24 cellular contexts compared by ENCODE assay signal in the genomic region with DNA sequence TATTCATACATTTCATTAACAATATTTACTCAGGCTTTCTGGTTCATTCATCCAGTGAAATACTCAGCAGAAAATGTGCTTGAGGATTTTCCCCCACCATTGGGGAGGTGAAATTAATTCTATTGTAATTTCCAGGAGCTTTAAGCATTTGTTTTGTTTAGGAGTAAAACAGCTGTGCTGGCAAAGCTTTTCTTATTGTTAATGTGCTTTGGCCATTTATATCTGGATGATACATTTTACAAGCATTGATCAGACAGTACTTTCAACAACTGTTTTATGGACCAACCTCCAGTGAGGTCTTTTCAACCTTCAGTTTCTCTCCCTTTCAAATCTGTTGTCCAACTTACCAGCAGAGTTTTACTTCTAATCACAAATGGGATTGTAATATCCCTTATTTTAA.
DNase-seq lines count a peak whose midpoint lies in the region; ATAC-seq, FAIRE-seq and TF ChIP-seq lines count a peak whose summit lies in the region.
"Had no signal": no experiment of that assay in that cellular context is flagged by ENCODE, and none has a peak within 500 bp of the region (broad histone marks: within the 10 kb centered on the region; RNA-seq: fewer than 3 reads in every experiment).

No MANE protein-coding gene starts in this region.

- H3K27ac Mint-ChIP-seq in HFFc6, result peak overlapping the region; percentile 85
- no peak overlapping the region for H3K27ac Mint-ChIP-seq in neural progenitor cell
- H3K27ac Mint-ChIP-seq in activated CD4-positive, alpha-beta memory T cell treated with anti-CD3 and anti-CD28 coated beads, Interleukin-2, amount 10 ng/mL, durations not matched to agents 7 days and 5 days, result no peak overlapping the region
- H3K27ac Mint-ChIP-seq: CD4-positive, alpha-beta T cell had no signal

- H3K9ac ChIP-seq in adipocyte (ENCODE audit: low read length), result peak overlapping the region; percentile 60
- no peak overlapping the region for H3K9ac ChIP-seq in neural progenitor cell
- H3K9ac ChIP-seq: BLaER1 treated with 17β-estradiol and CSF1 and Interleukin-3, amounts not matched to agents 10 nM and 100 nM had no signal

- H3K27me3 Mint-ChIP-seq in HFFc6 (ENCODE audit: insufficient read depth), result no peaks in the 10 kb centered on the region
- peaks cover 2% of the 10 kb centered on the region for H3K27me3 Mint-ChIP-seq in neural progenitor cell (ENCODE audit: insufficient read depth, low read depth)
- H3K27me3 Mint-ChIP-seq in activated CD4-positive, alpha-beta memory T cell treated with anti-CD3 and anti-CD28 coated beads, Interleukin-2, amount 10 ng/mL, durations not matched to agents 7 days and 5 days, result no peaks in the 10 kb centered on the region
- H3K27me3 Mint-ChIP-seq: CD4-positive, alpha-beta T cell had no signal

- CTCF ChIA-PET in activated CD4-positive, alpha-beta memory T cell treated with anti-CD3 and anti-CD28 coated beads, Interleukin-2, amount 10 ng/mL, durations not matched to agents 7 days and 5 days (lab: Charles Lee), result no interaction called here

- no peak for ATAC-seq in HG03095 (IDR thresholded peaks at IDR 0.05; ENCODE audit: unreplicated experiment)
- ATAC-seq: K562, Panc1 had no signal

- H2AFZ ChIP-seq in ACC112 (ENCODE audit: low read length, unreplicated experiment), result peak overlapping the region; percentile 27
- peak overlapping the region; percentile 12 for H2AFZ ChIP-seq in neural progenitor cell (replicated peaks)

- H3K9me3 Mint-ChIP-seq in HFFc6 (no peaks in the 10 kb centered on the region), neural progenitor cell (no peaks in the 10 kb centered on the region)
- H3K9me3 Mint-ChIP-seq in activated CD4-positive, alpha-beta memory T cell treated with anti-CD3 and anti-CD28 coated beads, Interleukin-2, amount 10 ng/mL, durations not matched to agents 7 days and 5 days, result peaks cover 21% of the 10 kb centered on the region

- no peak overlapping the region for H3K4me2 ChIP-seq in neural progenitor cell
- H3K4me2 ChIP-seq: BLaER1 treated with 17β-estradiol and CSF1 and Interleukin-3, amounts not matched to agents 10 nM and 100 nM had no signal

- DNase-seq in HFFc6, result no peak
- no peak for DNase-seq in adipocyte (ENCODE audit: low read depth)
- peak; percentile 3 for DNase-seq in neural progenitor cell (ENCODE audit: low spot score)
- DNase-seq in activated CD4-positive, alpha-beta memory T cell treated with anti-CD3 and anti-CD28 coated beads, Interleukin-2, amount 10 ng/mL, durations not matched to agents 7 days and 5 days, result no peak
- DNase-seq in NCI-H2196 treated with DMSO at 0.1 percent for 48 hours (lab: John Stamatoyannopoulos, UW; ENCODE audit: unreplicated experiment), result no peak
- DNase-seq in HTR-8/SVneo (ENCODE audit: insufficient read length, low spot score), result no peak
- DNase-seq: AML-193; CD4-positive, alpha-beta T cell; HCEC 1CT; MM.1S; NCI-H2029; NCI-H226; NCI-H524; SHP77 treated with DMSO at 0.1 percent for 48 hours; T-helper 1 cell had no signal

- peaks cover 21% of the 10 kb centered on the region for H3K4me1 ChIP-seq in ACC112 (ENCODE audit: control insufficient read depth, insufficient read depth, low read length, unreplicated experiment)
- peaks cover 23% of the 10 kb centered on the region for H3K4me1 ChIP-seq in adipocyte (ENCODE audit: control insufficient read depth, insufficient read depth, low read length)
- peaks cover 27% of the 10 kb centered on the region for H3K4me1 ChIP-seq in neural progenitor cell

- H3K27ac ChIP-seq in ACC112 (ENCODE audit: low read depth, low read length) (peak overlapping the region; percentile 38), neural progenitor cell (no peak overlapping the region)
- H3K27ac ChIP-seq: BLaER1 treated with 17β-estradiol and CSF1 and Interleukin-3, amounts not matched to agents 10 nM and 100 nM had no signal

- peak overlapping the region; percentile 55; the same call in 1 of the 2 replicates for H3K4me3 Mint-ChIP-seq in HFFc6
- no peak overlapping the region for H3K4me3 Mint-ChIP-seq in neural progenitor cell
- H3K4me3 Mint-ChIP-seq in activated CD4-positive, alpha-beta memory T cell treated with anti-CD3 and anti-CD28 coated beads, Interleukin-2, amount 10 ng/mL, durations not matched to agents 7 days and 5 days, result no peak overlapping the region
- H3K4me3 Mint-ChIP-seq: CD4-positive, alpha-beta T cell had no signal

- no peaks in the 10 kb centered on the region for H4K20me1 ChIP-seq in neural progenitor cell (ENCODE audit: low read depth)
- H4K20me1 ChIP-seq: BLaER1 treated with 17β-estradiol and CSF1 and Interleukin-3, amounts not matched to agents 10 nM and 100 nM had no signal

- H3K27me3 ChIP-seq in ACC112 (ENCODE audit: insufficient read depth, low read length), result no peaks in the 10 kb centered on the region
- no peaks in the 10 kb centered on the region for H3K27me3 ChIP-seq in adipocyte (replicated peaks; ENCODE audit: control insufficient read depth, insufficient read depth, low read length)
- no peaks in the 10 kb centered on the region for H3K27me3 ChIP-seq in neural progenitor cell
- H3K27me3 ChIP-seq: BLaER1 treated with 17β-estradiol and CSF1 and Interleukin-3, amounts not matched to agents 10 nM and 100 nM had no signal

- H3K9me3 ChIP-seq in adipocyte (ENCODE audit: control insufficient read depth, low read length) (peaks cover 7% of the 10 kb centered on the region), neural progenitor cell (ENCODE audit: low read depth) (no peaks in the 10 kb centered on the region)
- H3K9me3 ChIP-seq: BLaER1 treated with 17β-estradiol and CSF1 and Interleukin-3, amounts not matched to agents 10 nM and 100 nM had no signal

- H3K36me3 ChIP-seq in ACC112 (ENCODE audit: insufficient read depth, low read length) (no peaks in the 10 kb centered on the region), adipocyte (ENCODE audit: control insufficient read depth, insufficient read depth, low read length, severe bottlenecking) (no peaks in the 10 kb centered on the region), neural progenitor cell (no peaks in the 10 kb centered on the region)
- H3K36me3 ChIP-seq: BLaER1 treated with 17β-estradiol and CSF1 and Interleukin-3, amounts not matched to agents 10 nM and 100 nM had no signal

- H3K4me3 ChIP-seq in ACC112 (ENCODE audit: low read depth, low read length) (no peak overlapping the region; the same call in 1 of the 2 replicates), adipocyte (ENCODE audit: low read length) (peak overlapping the region; percentile 50), neural progenitor cell (no peak overlapping the region)
- H3K4me3 ChIP-seq: BLaER1 treated with 17β-estradiol and CSF1 and Interleukin-3, amounts not matched to agents 10 nM and 100 nM; K562 had no signal

- FAIRE-seq in HTR-8/SVneo (lab: Jason Lieb, UNC), result no peak
- FAIRE-seq: A204.1, D721Med, GM18507, H1, K562 had no signal

- H3K79me2 ChIP-seq in ACC112 (ENCODE audit: control insufficient read depth, insufficient read depth, low read length, unreplicated experiment), result no peaks in the 10 kb centered on the region
- no peaks in the 10 kb centered on the region for H3K79me2 ChIP-seq in neural progenitor cell (ENCODE audit: low read depth)

- peaks cover 51% of the 10 kb centered on the region for H3K4me1 Mint-ChIP-seq in HFFc6 (ENCODE audit: low read depth)
- peaks cover 16% of the 10 kb centered on the region for H3K4me1 Mint-ChIP-seq in neural progenitor cell
- no peaks in the 10 kb centered on the region for H3K4me1 Mint-ChIP-seq in activated CD4-positive, alpha-beta memory T cell treated with anti-CD3 and anti-CD28 coated beads, Interleukin-2, amount 10 ng/mL, durations not matched to agents 7 days and 5 days

- H3K36me3 Mint-ChIP-seq in HFFc6 (ENCODE audit: low read depth), result no peaks in the 10 kb centered on the region; the same call in 1 of the 2 replicates
- no peaks in the 10 kb centered on the region for H3K36me3 Mint-ChIP-seq in neural progenitor cell
- H3K36me3 Mint-ChIP-seq in activated CD4-positive, alpha-beta memory T cell treated with anti-CD3 and anti-CD28 coated beads, Interleukin-2, amount 10 ng/mL, durations not matched to agents 7 days and 5 days (ENCODE audit: low read depth), result no peaks in the 10 kb centered on the region

- H3F3A ChIP-seq in neural progenitor cell (ENCODE audit: low read depth), result no peaks in the 10 kb centered on the region

- TF ChIP-seq CTCF in HFFc6 (IDR thresholded peaks at IDR 0.05) (no peak), neural progenitor cell (IDR thresholded peaks at IDR 0.05) (no peak)

- POLR2A ChIA-PET in activated CD4-positive, alpha-beta memory T cell treated with anti-CD3 and anti-CD28 coated beads, Interleukin-2, amount 10 ng/mL, durations not matched to agents 7 days and 5 days (lab: Charles Lee), result no interaction called here
